ENCODE assay signal across 9 cellular contexts in the genomic region with DNA sequence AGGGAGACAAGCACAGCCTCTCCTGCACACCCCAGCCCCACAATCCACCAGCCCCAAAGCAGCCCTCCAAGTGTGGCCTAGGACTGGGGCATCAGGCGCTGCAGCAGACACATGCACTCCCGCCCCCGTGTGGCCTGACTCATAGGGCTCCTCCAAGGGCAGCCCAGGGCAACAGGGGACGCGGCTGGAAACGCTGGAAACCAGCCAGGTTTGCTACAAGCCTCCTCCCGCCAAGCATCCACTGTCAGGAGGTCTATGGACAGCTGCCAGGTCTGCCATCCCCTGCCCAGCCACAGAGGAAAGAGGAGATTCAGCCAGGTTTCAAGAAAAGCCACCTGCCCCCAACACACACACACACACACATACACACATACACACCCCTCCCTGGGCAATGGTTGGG. TPM values are rescaled to one million over a fixed set of nuclear protein-coding genes. Genes with fewer than 3 reads are reported as not detected.
DNase-seq lines count a peak whose midpoint lies in the region; ATAC-seq and TF ChIP-seq lines count a peak whose summit lies in the region.
"Had no signal": no experiment of that assay in that cellular context is flagged by ENCODE, and none has a peak within 500 bp of the region (broad histone marks: within the 10 kb centered on the region; RNA-seq: fewer than 3 reads in every experiment).

No MANE protein-coding gene starts in this region.

- no peak overlapping the region for H3K4me3 ChIP-seq in MM.1S (ENCODE audit: low read length)
- H3K4me3 ChIP-seq: heart left ventricle had no signal

- no peaks in the 10 kb centered on the region for H3K4me1 ChIP-seq in MM.1S (ENCODE audit: low read length)

- DNase-seq in EH (ENCODE audit: low read depth): peak; percentile 45
- peak; percentile 26 for DNase-seq in MM.1S
- peak; percentile 76 for DNase-seq in SK-N-DZ (ENCODE audit: low spot score)
- peak; percentile 29 to 90 (median 76) for DNase-seq in head of caudate nucleus
- DNase-seq in SKM-1 treated with dmso at 0.1 percent for 144 hours (lab: John Stamatoyannopoulos, UW; ENCODE audit: unreplicated experiment): no peak

- intact Hi-C loops in head of caudate nucleus (cut with DNase I): no loop called here

- H4K20me1 ChIP-seq in MM.1S (ENCODE audit: insufficient read depth, low read length): no peaks in the 10 kb centered on the region

- no peak overlapping the region for H3K4me2 ChIP-seq in MM.1S (ENCODE audit: low read depth, low read length)

- H3K9me2 ChIP-seq in MM.1S (replicated peaks; ENCODE audit: insufficient read depth, low read length): no peaks in the 10 kb centered on the region

- H3K9ac ChIP-seq in MM.1S (ENCODE audit: low read length): no peak overlapping the region

- H3F3A ChIP-seq in MM.1S (ENCODE audit: insufficient read depth, low read length): no peaks in the 10 kb centered on the region

- TF ChIP-seq CTCF in MM.1S (IDR thresholded peaks at IDR 0.05; ENCODE audit: low read length): peak; percentile 32

- no peaks in the 10 kb centered on the region for H3K36me3 ChIP-seq in MM.1S (replicated peaks; ENCODE audit: insufficient read depth, low read length)
- H3K36me3 ChIP-seq: heart left ventricle had no signal

- peaks cover 77% of the 10 kb centered on the region for H3K27me3 ChIP-seq in MM.1S (replicated peaks; ENCODE audit: insufficient read depth, low read length)

- H2AFZ ChIP-seq in MM.1S (ENCODE audit: low read length): no peak overlapping the region

- H3K9me3 ChIP-seq in MM.1S (replicated peaks; ENCODE audit: insufficient read depth, low read length): no peaks in the 10 kb centered on the region
- H3K9me3 ChIP-seq: heart left ventricle had no signal

- H3K79me2 ChIP-seq in MM.1S (ENCODE audit: low read length): no peaks in the 10 kb centered on the region

- no peak overlapping the region for H3K27ac ChIP-seq in MM.1S (ENCODE audit: low read length)
- H3K27ac ChIP-seq: heart left ventricle had no signal

- ATAC-seq in HG03196 (IDR thresholded peaks at IDR 0.05; ENCODE audit: unreplicated experiment) (no peak), HG02938 (IDR thresholded peaks at IDR 0.05; ENCODE audit: unreplicated experiment) (no peak), HG03565 (IDR thresholded peaks at IDR 0.05; ENCODE audit: unreplicated experiment) (no peak)

RNA-seq across cellular contexts. Expression of gene SRCIN1, which starts 25.8 kb away (rescaled TPM):
- 2.7 and 3.0 TPM in 2 replicates for polyA plus RNA-seq in SK-N-DZ (2014; cell fraction: cytosol; rRNA removed)
- 7.4 and 10.8 TPM in 2 replicates for polyA plus RNA-seq in SK-N-DZ (2014; cell fraction: nucleus; rRNA removed)
